8 cellular contexts compared by ENCODE assay signal in genomic region chr3:129224387-129224786, GRCh38. TPM values are rescaled to one million over a fixed set of nuclear protein-coding genes. Genes with fewer than 3 reads are reported as not detected.
DNase-seq lines count a peak whose midpoint lies in the region; ATAC-seq and TF ChIP-seq lines count a peak whose summit lies in the region.
"Not testable (repeated sequence)": the region's sequence is repeated elsewhere in the genome, so short reads cannot be mapped to it uniquely, and the experiment has no call there.

No MANE protein-coding gene starts in this region.

- H3K27me3 ChIP-seq in IMR-90 (ENCODE audit: control insufficient read depth, insufficient read depth, low read length); breast epithelium; gastroesophageal sphincter; lung (ENCODE audit: control insufficient read depth, insufficient read depth); psoas muscle (ENCODE audit: insufficient read depth in 3 of 3, low read length in 2 of 3); suprapubic skin: not testable (repeated sequence)

- not testable (repeated sequence) for H3K56ac ChIP-seq in IMR-90 (ENCODE audit: extremely low read depth, insufficient read depth, low read length)

- not testable (repeated sequence) for H4K91ac ChIP-seq in IMR-90 (ENCODE audit: insufficient read depth, low read depth, low read length)

- not testable (repeated sequence) for TF ChIP-seq EP300 in gastroesophageal sphincter (IDR thresholded peaks at IDR 0.05); suprapubic skin (IDR thresholded peaks at IDR 0.05)

- H2AK9ac ChIP-seq in IMR-90 (replicated peaks; ENCODE audit: low read depth, low read length, poor library complexity), result not testable (repeated sequence)

- H3K4me3 ChIP-seq in IMR-90 (ENCODE audit: insufficient read depth, low read depth, low read length); breast epithelium; gastroesophageal sphincter; lung; suprapubic skin: not testable (repeated sequence)
- H3K4me3 ChIP-seq in SK-N-MC (peak overlapping the region; percentile 79), psoas muscle (peak overlapping the region; percentile 33)

- CTCF ChIA-PET in IMR-90 (lab: Yijun Ruan, JAX), result interaction anchor here (0.9 to 1.2 kb wide), 2 partner anchors 31 to 62 kb away, joined by 3 to 4 read pairs; no protein-coding TSS in a partner anchor

- TF ChIP-seq RAD21 in IMR-90 (IDR thresholded peaks at IDR 0.05; ENCODE audit: low read length), result not testable (repeated sequence)

- H3K27ac ChIP-seq in 22Rv1, result peak overlapping the region; percentile 75
- H3K27ac ChIP-seq in IMR-90 (ENCODE audit: insufficient read depth, low read length), result not testable (repeated sequence)
- peak overlapping the region; percentile 97 for H3K27ac ChIP-seq in SK-N-MC
- H3K27ac ChIP-seq in breast epithelium, result peak overlapping the region; percentile 76 to 83
- peak overlapping the region; percentile 52 to 89 (median 75) for H3K27ac ChIP-seq in gastroesophageal sphincter
- H3K27ac ChIP-seq in lung (ENCODE audit: low read depth in 1 of 2, low read length in 1 of 2), result peak overlapping the region; percentile 36 to 78
- H3K27ac ChIP-seq in psoas muscle, result peak overlapping the region; percentile 97
- H3K27ac ChIP-seq in suprapubic skin, result peak overlapping the region; percentile 78

- ATAC-seq in IMR-90 (ENCODE audit: low read depth); gastroesophageal sphincter; lung (ENCODE audit: insufficient read depth, low FRiP score); psoas muscle: not testable (repeated sequence)

- H4K20me1 ChIP-seq in IMR-90 (ENCODE audit: insufficient read depth, low read length), result not testable (repeated sequence)

- not testable (repeated sequence) for H2BK20ac ChIP-seq in IMR-90 (ENCODE audit: low read depth, low read length)

- H2BK15ac ChIP-seq in IMR-90 (ENCODE audit: low read depth, low read length), result not testable (repeated sequence)

- intact Hi-C loops in IMR-90 (cut with micrococcal nuclease); breast epithelium (cut with DNase I; ENCODE audit: low total_unique reads): not testable (repeated sequence)
- intact Hi-C loops in psoas muscle (cut with DNase I), result loop anchor here in 1 of 2 donors (2.0 kb wide), 1 partner anchor 28 kb away; no protein-coding TSS in a partner anchor

- H3K36me3 ChIP-seq in IMR-90 (ENCODE audit: control insufficient read depth, insufficient read depth, low read length); SK-N-MC (ENCODE audit: insufficient read depth, low read length); breast epithelium; gastroesophageal sphincter; lung (ENCODE audit: control insufficient read depth in 2 of 2, insufficient read depth in 2 of 2, low read length in 2 of 2); psoas muscle (ENCODE audit: insufficient read depth in 1 of 2, low read depth in 1 of 2); suprapubic skin: not testable (repeated sequence)

- not testable (repeated sequence) for BruUV-seq in IMR-90 (replicated peaks; lab: Mats Ljungman, UMichigan)

- H2BK5ac ChIP-seq in IMR-90 (ENCODE audit: low read depth, low read length, poor library complexity, severe bottlenecking), result peak overlapping the region; percentile 69

- not testable (repeated sequence) for H4K5ac ChIP-seq in IMR-90 (ENCODE audit: low read depth, low read length)

- H3K14ac ChIP-seq in IMR-90 (replicated peaks; ENCODE audit: low read depth, low read length), result not testable (repeated sequence)

- peak overlapping the region; percentile 75; the same call in 1 of the 2 replicates for H2BK120ac ChIP-seq in IMR-90 (ENCODE audit: low read depth, low read length)

- TF ChIP-seq CTCF in 22Rv1 (IDR thresholded peaks at IDR 0.05); IMR-90 (conservative IDR thresholded peaks at IDR 0.05; ENCODE audit: low read depth, low read length); breast epithelium (IDR thresholded peaks at IDR 0.05); gastroesophageal sphincter (IDR thresholded peaks at IDR 0.05); lung (IDR thresholded peaks at IDR 0.05; ENCODE audit: control extremely low read depth, extremely low read depth); psoas muscle (IDR thresholded peaks at IDR 0.05); suprapubic skin (IDR thresholded peaks at IDR 0.05): not testable (repeated sequence)

- no CpG with 5 or more reads among the region's 1 CpG for WGBS in IMR-90 (ENCODE audit: extremely low coverage in 2 of 2, insufficient read length in 1 of 2), 2 experiments
- WGBS in gastroesophageal sphincter (ENCODE audit: low coverage in 1 of 2), 2 donors, result 43% methylated on average over 1 of the region's 1 CpG; no CpG with 5 or more reads in 1 of the 2 donors
- 53 to 58% methylated on average over 1 of the region's 1 CpG for WGBS in lung, 2 donors
- WGBS in psoas muscle, 3 donors, result 27 to 69% (median 34%) methylated on average over 1 of the region's 1 CpG
- 80% methylated on average over 1 of the region's 1 CpG for WGBS in suprapubic skin

- H2AK5ac ChIP-seq in IMR-90 (ENCODE audit: low read depth, low read length), result not testable (repeated sequence)

- H3K4ac ChIP-seq in IMR-90 (ENCODE audit: low read depth, low read length), result not testable (repeated sequence)

- not testable (repeated sequence) for H4K8ac ChIP-seq in IMR-90 (ENCODE audit: low read depth in 2 of 2, low read length in 2 of 2)

- not testable (repeated sequence) for H3K9me3 ChIP-seq in IMR-90 (ENCODE audit: control insufficient read depth, insufficient read depth, low read length); SK-N-MC (ENCODE audit: low read depth, low read length); breast epithelium; gastroesophageal sphincter; lung (ENCODE audit: control insufficient read depth in 2 of 2, insufficient read depth in 1 of 2, low read length in 1 of 2); psoas muscle; suprapubic skin

- H3K23ac ChIP-seq in IMR-90 (ENCODE audit: low read depth, low read length), result not testable (repeated sequence)

- POLR2A ChIA-PET in IMR-90 (lab: Charles Lee; ENCODE audit: unreplicated experiment), result interaction anchor here (0.6 kb wide), 3 partner anchors 8 to 287 kb away, joined by 3 to 9 read pairs (median 5); no protein-coding TSS in a partner anchor

- TF ChIP-seq POLR2A in IMR-90 (IDR thresholded peaks at IDR 0.05; ENCODE audit: low read depth, low read length); breast epithelium (IDR thresholded peaks at IDR 0.05); gastroesophageal sphincter (IDR thresholded peaks at IDR 0.05); suprapubic skin (IDR thresholded peaks at IDR 0.05): not testable (repeated sequence)

- not testable (repeated sequence) for H2AFZ ChIP-seq in IMR-90 (replicated peaks; ENCODE audit: low read length, poor library complexity)

- H3K9ac ChIP-seq in IMR-90 (ENCODE audit: low read depth, low read length), result not testable (repeated sequence)
- peak overlapping the region; percentile 80 for H3K9ac ChIP-seq in SK-N-MC (ENCODE audit: insufficient read length)

- in situ Hi-C loops in IMR-90 (cut with MboI; ENCODE audit: low sequenced_read_pairs), result not testable (repeated sequence)

- 0 out of 2 replicates have a peak overlapping the region, but pooled peaks have one; percentile 11 for H3K4me2 ChIP-seq in IMR-90 (ENCODE audit: low read depth, low read length)

- not testable (repeated sequence) for DNase-seq in IMR-90; SK-N-MC (ENCODE audit: low read depth, low spot score); breast epithelium (ENCODE audit: low spot score in 2 of 2); lung (ENCODE audit: low spot score); psoas muscle; suprapubic skin (ENCODE audit: low spot score in 2 of 2)

- not testable (repeated sequence) for H3K18ac ChIP-seq in IMR-90 (ENCODE audit: low read depth, low read length)

- peaks cover 19% of the 10 kb centered on the region for H3K9me1 ChIP-seq in IMR-90 (ENCODE audit: insufficient read depth, low read length)

- dilution Hi-C loops in IMR-90 (cut with HindIII; ENCODE audit: low sequenced_read_pairs, unreplicated experiment), result not testable (repeated sequence)

- not testable (repeated sequence) for H3K79me1 ChIP-seq in IMR-90 (ENCODE audit: low read depth in 1 of 2, low read length in 2 of 2)

- H3K4me1 ChIP-seq in IMR-90 (ENCODE audit: control insufficient read depth, insufficient read depth, low read length), result peaks cover 15% of the 10 kb centered on the region
- H3K4me1 ChIP-seq in breast epithelium, result not testable (repeated sequence)
- H3K4me1 ChIP-seq in gastroesophageal sphincter, result peaks cover 2 to 49% (median 24%) of the 10 kb centered on the region in 3 donors
- H3K4me1 ChIP-seq in lung (ENCODE audit: control insufficient read depth in 2 of 2, insufficient read depth in 2 of 2, low read length in 2 of 2), result peaks cover 10 to 12% of the 10 kb centered on the region in 2 donors
- peaks cover 39% of the 10 kb centered on the region for H3K4me1 ChIP-seq in psoas muscle
- peaks cover 44% of the 10 kb centered on the region for H3K4me1 ChIP-seq in suprapubic skin

RNA-seq across cellular contexts. Expression of gene COPG1, which starts 25.0 kb away (rescaled TPM):
- total RNA-seq in IMR-90 (2012; rRNA removed), result 440 and 446 TPM in 2 replicates
- polyA plus RNA-seq in IMR-90 (2012; rRNA removed), result 179 and 203 TPM in 2 replicates
- 129 and 134 TPM in 2 replicates for polyA plus RNA-seq in IMR-90 (2012; cell fraction: cytosol; rRNA removed)
- polyA plus RNA-seq in IMR-90 (2012; cell fraction: nucleus; rRNA removed; ENCODE audit: low replicate concordance), result 177 and 240 TPM in 2 replicates
- 100 to 1,000 TPM in 2 of 3 donors, 10 to 100 TPM in 1; 82.6 to 121 (median 102) TPM for total RNA-seq in breast epithelium
- 10 to 100 TPM; 64.6 to 95.8 (median 74.0) TPM for total RNA-seq in gastroesophageal sphincter
- 100 to 1,000 TPM; 163 to 234 TPM for total RNA-seq in lung
- polyA plus RNA-seq in lung, result 100 to 1,000 TPM; 126 to 129 TPM
- total RNA-seq in psoas muscle, result 10 to 100 TPM; 59.7 to 85.6 (median 65.4) TPM
- 10 to 100 TPM; 58.4 to 96.1 (median 66.9) TPM for polyA plus RNA-seq in psoas muscle
- total RNA-seq in suprapubic skin, result 10 to 100 TPM; 77.1 to 95.3 (median 88.6) TPM

RNA-seq across cellular contexts. Expression of gene CNBP, which starts 40.7 kb away (rescaled TPM):
- 223 and 266 TPM in 2 replicates for total RNA-seq in IMR-90 (2012; rRNA removed)
- polyA plus RNA-seq in IMR-90 (2012; rRNA removed), result 186 and 217 TPM in 2 replicates
- polyA plus RNA-seq in IMR-90 (2012; cell fraction: cytosol; rRNA removed), result 130 and 232 TPM in 2 replicates
- polyA plus RNA-seq in IMR-90 (2012; cell fraction: nucleus; rRNA removed; ENCODE audit: low replicate concordance), result 35.9 and 97.3 TPM in 2 replicates
- 100 to 1,000 TPM; 384 to 521 (median 495) TPM for total RNA-seq in breast epithelium
- 100 to 1,000 TPM; 420 to 667 (median 590) TPM for total RNA-seq in gastroesophageal sphincter
- 100 to 1,000 TPM; 292 to 390 TPM for total RNA-seq in lung
- 100 to 1,000 TPM; 324 to 330 TPM for polyA plus RNA-seq in lung
- total RNA-seq in psoas muscle, result 100 to 1,000 TPM; 754 to 850 (median 816) TPM
- 100 to 1,000 TPM; 423 to 678 (median 575) TPM for polyA plus RNA-seq in psoas muscle
- total RNA-seq in suprapubic skin, result 100 to 1,000 TPM; 361 to 504 (median 408) TPM

RNA-seq across cellular contexts. Expression of gene HMCES, which starts 54.3 kb away (rescaled TPM):
- 25.8 and 26.0 TPM in 2 replicates for total RNA-seq in IMR-90 (2012; rRNA removed)
- 25.9 and 30.5 TPM in 2 replicates for polyA plus RNA-seq in IMR-90 (2012; rRNA removed)
- polyA plus RNA-seq in IMR-90 (2012; cell fraction: cytosol; rRNA removed), result 16.8 and 25.4 TPM in 2 replicates
- polyA plus RNA-seq in IMR-90 (2012; cell fraction: nucleus; rRNA removed; ENCODE audit: low replicate concordance), result 11.2 and 17.5 TPM in 2 replicates
- total RNA-seq in breast epithelium, result 10 to 100 TPM; 32.3 to 40.5 (median 32.8) TPM
- 10 to 100 TPM; 25.3 to 35.7 (median 30.2) TPM for total RNA-seq in gastroesophageal sphincter
- 10 to 100 TPM; 33.7 to 35.6 TPM for total RNA-seq in lung
- polyA plus RNA-seq in lung, result 10 to 100 TPM; 23.2 to 36.6 TPM
- 10 to 100 TPM; 33.9 to 37.4 (median 37.0) TPM for total RNA-seq in psoas muscle
- polyA plus RNA-seq in psoas muscle, result 10 to 100 TPM; 32.6 to 35.7 (median 34.5) TPM
- 10 to 100 TPM; 25.1 to 34.5 (median 32.7) TPM for total RNA-seq in suprapubic skin
